ENCODE assay signal across 8 cellular contexts in genomic region chr10:79112898-79113431, GRCh38. TPM values are rescaled to one million over a fixed set of nuclear protein-coding genes. Genes with fewer than 3 reads are reported as not detected.
A peak's percentile ranks its signal among the peaks of the same experiment; 100 is the strongest.
DNase-seq lines count a peak whose midpoint lies in the region; ATAC-seq and TF ChIP-seq lines count a peak whose summit lies in the region.

No MANE protein-coding gene starts in this region.

- H3K27me3 ChIP-seq in breast epithelium (no peaks in the 10 kb centered on the region), suprapubic skin (no peaks in the 10 kb centered on the region)

- TF ChIP-seq POLR2A in breast epithelium (IDR thresholded peaks at IDR 0.05) (no peak), suprapubic skin (IDR thresholded peaks at IDR 0.05) (no peak)

- CTCF ChIA-PET in activated naive CD4-positive, alpha-beta T cell treated with anti-CD3 and anti-CD28 coated beads for 36 hours (lab: Charles Lee): interaction anchor here (0.6 kb wide), 1 partner anchor 83 kb away, joined by 3 read pairs; no protein-coding TSS in a partner anchor
- CTCF ChIA-PET in activated CD4-positive, alpha-beta T cell treated with anti-CD3 and anti-CD28 coated beads, Interleukin-2, amount 10 ng/mL, durations not matched to agents 7 days and 5 days (lab: Charles Lee): interaction anchor here (0.8 kb wide), 1 partner anchor 14 kb away, joined by 3 read pairs; no protein-coding TSS in a partner anchor

- no peaks in the 10 kb centered on the region for H3K9me3 Mint-ChIP-seq in activated naive CD4-positive, alpha-beta T cell treated with anti-CD3 and anti-CD28 coated beads for 36 hours
- H3K9me3 Mint-ChIP-seq in activated CD4-positive, alpha-beta T cell treated with anti-CD3 and anti-CD28 coated beads, Interleukin-2, amount 10 ng/mL, durations not matched to agents 7 days and 5 days: no peaks in the 10 kb centered on the region

- no peak overlapping the region for H3K27ac Mint-ChIP-seq in activated naive CD4-positive, alpha-beta T cell treated with anti-CD3 and anti-CD28 coated beads for 36 hours
- no peak overlapping the region for H3K27ac Mint-ChIP-seq in activated CD4-positive, alpha-beta T cell treated with anti-CD3 and anti-CD28 coated beads, Interleukin-2, amount 10 ng/mL, durations not matched to agents 7 days and 5 days

- peak; percentile 12 for ATAC-seq in left colon

- DNase-seq in HPDE6-E6E7 (ENCODE audit: extremely low spot score): peak; percentile 97
- DNase-seq in breast epithelium (ENCODE audit: low spot score in 2 of 2): peak in 1 of 2 donors; percentile 64
- DNase-seq in left colon: no peak
- DNase-seq in suprapubic skin (ENCODE audit: low spot score in 2 of 2): peak in 1 of 2 donors; percentile 81
- DNase-seq in activated naive CD4-positive, alpha-beta T cell treated with anti-CD3 and anti-CD28 coated beads for 36 hours: no peak
- no peak for DNase-seq in activated CD4-positive, alpha-beta T cell treated with anti-CD3 and anti-CD28 coated beads, Interleukin-2, amount 50 U/mL, for 48 hours
- no peak for DNase-seq in activated CD4-positive, alpha-beta T cell treated with anti-CD3 and anti-CD28 coated beads, Interleukin-2, amount 10 ng/mL, durations not matched to agents 7 days and 5 days
- DNase-seq in KG1 (lab: John Stamatoyannopoulos, UW): no peak

- WGBS in suprapubic skin: 27% methylated on average over 2 of the region's 11 CpGs

- H3K27ac ChIP-seq in breast epithelium (peak overlapping the region; percentile 75 to 78), suprapubic skin (peak overlapping the region; percentile 76)

- H3K4me1 Mint-ChIP-seq in activated naive CD4-positive, alpha-beta T cell treated with anti-CD3 and anti-CD28 coated beads for 36 hours (ENCODE audit: low read depth): peaks cover 20% of the 10 kb centered on the region
- peaks cover 29% of the 10 kb centered on the region for H3K4me1 Mint-ChIP-seq in activated CD4-positive, alpha-beta T cell treated with anti-CD3 and anti-CD28 coated beads, Interleukin-2, amount 10 ng/mL, durations not matched to agents 7 days and 5 days

- no peak overlapping the region for H3K4me3 Mint-ChIP-seq in activated naive CD4-positive, alpha-beta T cell treated with anti-CD3 and anti-CD28 coated beads for 36 hours
- no peak overlapping the region for H3K4me3 Mint-ChIP-seq in activated CD4-positive, alpha-beta T cell treated with anti-CD3 and anti-CD28 coated beads, Interleukin-2, amount 10 ng/mL, durations not matched to agents 7 days and 5 days

- peak overlapping the region in 1 of 3 donors; percentile 24 for H3K4me3 ChIP-seq in breast epithelium
- no peak overlapping the region for H3K4me3 ChIP-seq in suprapubic skin

- H3K9me3 ChIP-seq in breast epithelium (no peaks in the 10 kb centered on the region), suprapubic skin (no peaks in the 10 kb centered on the region)

- no peaks in the 10 kb centered on the region for H3K36me3 Mint-ChIP-seq in activated naive CD4-positive, alpha-beta T cell treated with anti-CD3 and anti-CD28 coated beads for 36 hours (ENCODE audit: low read depth)
- H3K36me3 Mint-ChIP-seq in activated CD4-positive, alpha-beta T cell treated with anti-CD3 and anti-CD28 coated beads, Interleukin-2, amount 10 ng/mL, durations not matched to agents 7 days and 5 days (ENCODE audit: low read depth): no peaks in the 10 kb centered on the region

- no peak for TF ChIP-seq CTCF in breast epithelium (IDR thresholded peaks at IDR 0.05)
- TF ChIP-seq CTCF in suprapubic skin (IDR thresholded peaks at IDR 0.05): no peak

- peaks cover 13 to 25% of the 10 kb centered on the region in 2 donors for H3K4me1 ChIP-seq in breast epithelium
- H3K4me1 ChIP-seq in suprapubic skin: peaks cover 79% of the 10 kb centered on the region

- H3K27me3 Mint-ChIP-seq in activated naive CD4-positive, alpha-beta T cell treated with anti-CD3 and anti-CD28 coated beads for 36 hours (ENCODE audit: low read depth): no peaks in the 10 kb centered on the region
- no peaks in the 10 kb centered on the region for H3K27me3 Mint-ChIP-seq in activated CD4-positive, alpha-beta T cell treated with anti-CD3 and anti-CD28 coated beads, Interleukin-2, amount 10 ng/mL, durations not matched to agents 7 days and 5 days

- TF ChIP-seq EP300 in suprapubic skin (IDR thresholded peaks at IDR 0.05): no peak

- intact Hi-C loops in breast epithelium (cut with DNase I; ENCODE audit: low total_unique reads): no loop called here
- intact Hi-C loops in left colon (cut with DNase I, micrococcal nuclease): no loop called here
- intact Hi-C loops in activated naive CD4-positive, alpha-beta T cell treated with anti-CD3 and anti-CD28 coated beads for 36 hours (cut with micrococcal nuclease): no loop called here

- POLR2A ChIA-PET in activated CD4-positive, alpha-beta T cell treated with anti-CD3 and anti-CD28 coated beads, Interleukin-2, amount 10 ng/mL, durations not matched to agents 7 days and 5 days (lab: Charles Lee): interaction anchor here (0.6 kb wide), 1 partner anchor 262 kb away, joined by 5 read pairs; no protein-coding TSS in a partner anchor

- no peaks in the 10 kb centered on the region for H3K36me3 ChIP-seq in breast epithelium
- peaks cover 17% of the 10 kb centered on the region for H3K36me3 ChIP-seq in suprapubic skin

RNA-seq across cellular contexts. Expression of gene ZMIZ1, which starts 44.2 kb away (rescaled TPM):
- total RNA-seq in breast epithelium: 10 to 100 TPM; 34.4 to 63.7 (median 39.8) TPM
- total RNA-seq in left colon: 10 to 100 TPM; 50.7 to 63.9 TPM
- total RNA-seq in suprapubic skin: 100 to 1,000 TPM in 1 of 4 donors, 10 to 100 TPM in 3; 71.9 to 104 (median 79.5) TPM
- 10 to 100 TPM; 15.6 to 18.3 TPM for total RNA-seq in activated naive CD4-positive, alpha-beta T cell treated with anti-CD3 and anti-CD28 coated beads for 36 hours
- 10 to 100 TPM; 27.8 to 31.5 TPM for total RNA-seq in activated CD4-positive, alpha-beta T cell treated with anti-CD3 and anti-CD28 coated beads, Interleukin-2, amount 10 ng/mL, durations not matched to agents 7 days and 5 days
